In genomic region chr1:169741666-169742394, GRCh38 we compare ENCODE assay signal across 16 cellular contexts. TPM values are rescaled to one million over a fixed set of nuclear protein-coding genes. Genes with fewer than 3 reads are reported as not detected.
DNase-seq lines count a peak whose midpoint lies in the region; FAIRE-seq and TF ChIP-seq lines count a peak whose summit lies in the region.
"Had no signal": no experiment of that assay in that cellular context is flagged by ENCODE, and none has a peak within 500 bp of the region (broad histone marks: within the 10 kb centered on the region; RNA-seq: fewer than 3 reads in every experiment).

No MANE protein-coding gene starts in this region.

- peak; percentile 70 for DNase-seq in A673 (ENCODE audit: low spot score)
- peak; percentile 82 for DNase-seq in astrocyte (ENCODE audit: low read depth)
- DNase-seq in kidney tubule cell (ENCODE audit: low spot score) = peak; percentile 23
- DNase-seq in NCI-H1436 treated with DMSO at 0.1 percent for 48 hours (lab: John Stamatoyannopoulos, UW) = no peak
- no peak for DNase-seq in GM20000 (ENCODE audit: low spot score)
- DNase-seq in NOMO-1 (lab: John Stamatoyannopoulos, UW; ENCODE audit: unreplicated experiment in 2 of 2) = no peak
- DNase-seq in NCI-H187 treated with DMSO at 0.1 percent for 48 hours (lab: John Stamatoyannopoulos, UW) = no peak
- DNase-seq: cortex of kidney, left cardiac atrium, NCI-H345 had no signal

- H3K4me3 ChIP-seq in A673 (ENCODE audit: low read depth, low read length, poor library complexity, severe bottlenecking) (no peak overlapping the region), HEK293 (ENCODE audit: low read depth, low read length) (no peak overlapping the region), astrocyte (ENCODE audit: insufficient read depth, low read depth, low read length) (no peak overlapping the region)
- H3K4me3 ChIP-seq: gastroesophageal sphincter had no signal

- no peaks in the 10 kb centered on the region for H3K79me2 ChIP-seq in astrocyte (ENCODE audit: insufficient read depth, low read length)

- FAIRE-seq in astrocyte (lab: Jason Lieb, UNC) = no peak
- FAIRE-seq: GM18507, TTC549 had no signal

- no peak overlapping the region for H2AFZ ChIP-seq in astrocyte (ENCODE audit: low read depth, low read length)

- H3K9me3 ChIP-seq in A673 (ENCODE audit: low read depth, low read length, poor library complexity, severe bottlenecking) (no peaks in the 10 kb centered on the region), HEK293 (ENCODE audit: control insufficient read depth, insufficient read depth, low read depth, low read length) (no peaks in the 10 kb centered on the region), astrocyte (ENCODE audit: insufficient read depth, low read depth, low read length) (no peaks in the 10 kb centered on the region)
- H3K9me3 ChIP-seq: gastroesophageal sphincter had no signal

- no peaks in the 10 kb centered on the region for H3K36me3 Mint-ChIP-seq in astrocyte (ENCODE audit: low read depth, unreplicated experiment)
- H3K36me3 Mint-ChIP-seq: activated naive CD4-positive, alpha-beta T cell treated with anti-CD3 and anti-CD28 coated beads, Interleukin-2, amount 50 U/mL, for 24 hours had no signal

- H3K27me3 ChIP-seq in A673 (replicated peaks; ENCODE audit: insufficient read depth, low read depth, low read length, poor library complexity) (peaks cover 5% of the 10 kb centered on the region), astrocyte (ENCODE audit: insufficient read depth, low read length) (peaks cover 5% of the 10 kb centered on the region)

- BruUV-seq in A673 (replicated peaks; lab: Mats Ljungman, UMichigan) = no TSS peak

- intact Hi-C loops in A673 (cut with micrococcal nuclease; ENCODE audit: unreplicated experiment) = no loop called here

- no peaks in the 10 kb centered on the region for H3K36me3 ChIP-seq in A673 (ENCODE audit: insufficient read depth, low read length, poor library complexity, severe bottlenecking)
- H3K36me3 ChIP-seq in HEK293 (ENCODE audit: control insufficient read depth in 2 of 2, insufficient read depth in 1 of 2, low read length in 2 of 2) = no peaks in the 10 kb centered on the region
- H3K36me3 ChIP-seq in astrocyte (ENCODE audit: insufficient read depth, low read length) = no peaks in the 10 kb centered on the region
- H3K36me3 ChIP-seq: gastroesophageal sphincter had no signal

- H3K4me1 Mint-ChIP-seq in astrocyte (ENCODE audit: low read depth, unreplicated experiment) = peaks cover 26% of the 10 kb centered on the region
- H3K4me1 Mint-ChIP-seq: activated naive CD4-positive, alpha-beta T cell treated with anti-CD3 and anti-CD28 coated beads, Interleukin-2, amount 50 U/mL, for 24 hours; neural crest cell had no signal

- no peaks in the 10 kb centered on the region for H4K20me1 ChIP-seq in astrocyte (ENCODE audit: insufficient read depth, low read length)

- H3K4me2 ChIP-seq in astrocyte (ENCODE audit: low read length) = peak overlapping the region; percentile 65

- CTCF ChIA-PET in A673 (lab: Charles Lee) = no interaction called here
- CTCF ChIA-PET in HEK293 (lab: Yijun Ruan, JAX) = interaction anchor here (1.5 kb wide), 1 partner anchor 29 kb away, joined by 5 read pairs; no protein-coding TSS in a partner anchor

- POLR2A ChIA-PET in A673 (lab: Charles Lee; ENCODE audit: low non-redundant PET) = no interaction called here
- POLR2A ChIA-PET in HEK293 (lab: Yijun Ruan, JAX) = no interaction called here

- H3K4me3 Mint-ChIP-seq in astrocyte (ENCODE audit: unreplicated experiment) = peak overlapping the region; percentile 23
- H3K4me3 Mint-ChIP-seq: activated naive CD4-positive, alpha-beta T cell treated with anti-CD3 and anti-CD28 coated beads, Interleukin-2, amount 50 U/mL, for 24 hours; neural crest cell had no signal

- peaks cover 2% of the 10 kb centered on the region for H3K27me3 Mint-ChIP-seq in astrocyte (ENCODE audit: low read depth, unreplicated experiment)

- H3K27ac ChIP-seq in A673 (ENCODE audit: low read depth, low read length, poor library complexity, severe bottlenecking) = no peak overlapping the region
- no peak overlapping the region for H3K27ac ChIP-seq in HEK293 (ENCODE audit: extremely low read depth, low read depth, low read length)
- H3K27ac ChIP-seq in astrocyte (ENCODE audit: low read depth, low read length) = no peak overlapping the region
- H3K27ac ChIP-seq: gastroesophageal sphincter had no signal

- H3K9me3 Mint-ChIP-seq in astrocyte (ENCODE audit: unreplicated experiment) = peaks cover 7% of the 10 kb centered on the region
- H3K9me3 Mint-ChIP-seq: activated naive CD4-positive, alpha-beta T cell treated with anti-CD3 and anti-CD28 coated beads, Interleukin-2, amount 50 U/mL, for 24 hours had no signal

- H3K4me1 ChIP-seq in A673 (ENCODE audit: insufficient read depth, low read length, poor library complexity, severe bottlenecking) (peaks cover 11% of the 10 kb centered on the region), HEK293 (ENCODE audit: control insufficient read depth, insufficient read depth, low read length) (peaks cover 6% of the 10 kb centered on the region; the same call in 1 of the 2 replicates), astrocyte (ENCODE audit: insufficient read depth, low read length) (peaks cover 20% of the 10 kb centered on the region)
- H3K4me1 ChIP-seq: gastroesophageal sphincter had no signal

- TF ChIP-seq CTCF in A673 (conservative IDR thresholded peaks at IDR 0.05; ENCODE audit: low read depth, low read length) = no peak
- TF ChIP-seq CTCF in HEK293 (tag by site-specific recombination; IDR thresholded peaks at IDR 0.05) = no peak
- no peak for TF ChIP-seq CTCF in astrocyte (IDR thresholded peaks at IDR 0.05; ENCODE audit: insufficient read depth, low read depth, low read length)
- TF ChIP-seq CTCF in GM20000 (IDR thresholded peaks at IDR 0.05; ENCODE audit: extremely low read depth, missing control alignments) = no peak

- peak overlapping the region; percentile 77 for H3K27ac Mint-ChIP-seq in astrocyte (ENCODE audit: unreplicated experiment)
- H3K27ac Mint-ChIP-seq: activated naive CD4-positive, alpha-beta T cell treated with anti-CD3 and anti-CD28 coated beads, Interleukin-2, amount 50 U/mL, for 24 hours had no signal

- no peak overlapping the region for H3K9ac ChIP-seq in astrocyte (ENCODE audit: low read length)

TF ChIP-seq in HEK293, 187 proteins besides CTCF, POLR2A, EP300 and RAD21 (continues in another document):
- TF ChIP-seq ZNF138 (tag by site-specific recombination; IDR thresholded peaks at IDR 0.05; ENCODE audit: borderline replicate concordance) (no peak), ZNF223 (tag by site-specific recombination; IDR thresholded peaks at IDR 0.05) (no peak), ZBTB10 (tag by site-specific recombination; IDR thresholded peaks at IDR 0.05) (no peak), ZNF121 (tag by site-specific recombination; IDR thresholded peaks at IDR 0.05) (no peak), ZNF670 (tag by site-specific recombination; IDR thresholded peaks at IDR 0.05; ENCODE audit: low read depth) (no peak), HOXD13 (CRISPR knock-in tag; IDR thresholded peaks at IDR 0.05; ENCODE audit: borderline replicate concordance) (no peak), ZNF266 (tag by site-specific recombination; IDR thresholded peaks at IDR 0.05; ENCODE audit: low read depth) (no peak), ZNF146 (tag by site-specific recombination; IDR thresholded peaks at IDR 0.05) (no peak), KLF17 (tag by site-specific recombination; IDR thresholded peaks at IDR 0.05) (no peak), ZBTB48 (tag by site-specific recombination; IDR thresholded peaks at IDR 0.05) (no peak), GLI4 (tag by site-specific recombination; IDR thresholded peaks at IDR 0.05) (no peak), ZNF23 (tag by site-specific recombination; IDR thresholded peaks at IDR 0.05; ENCODE audit: borderline replicate concordance) (no peak), ZEB2 (tag by site-specific recombination; IDR thresholded peaks at IDR 0.05) (no peak; the same call in 1 of the 2 replicates), GFI1B (tag by site-specific recombination; IDR thresholded peaks at IDR 0.05) (no peak), ZNF624 (tag by site-specific recombination; IDR thresholded peaks at IDR 0.05) (no peak), ZNF214 (tag by site-specific recombination; IDR thresholded peaks at IDR 0.05; ENCODE audit: borderline replicate concordance) (no peak), ZNF610 (tag by site-specific recombination; IDR thresholded peaks at IDR 0.05; ENCODE audit: borderline replicate concordance) (no peak), ZNF133 (tag by site-specific recombination; IDR thresholded peaks at IDR 0.05) (no peak), ZNF621 (tag by site-specific recombination; IDR thresholded peaks at IDR 0.05) (no peak)

RNA-seq across cellular contexts. Expression of gene SELE, which starts 8.0 kb away (rescaled TPM):
- not detected in 2 replicates for total RNA-seq in A673 (2021)
- total RNA-seq in astrocyte = not detected in 2 replicates
- total RNA-seq: neural crest cell had no signal

RNA-seq across cellular contexts. Expression of gene SELL, which starts 30.4 kb away (rescaled TPM):
- total RNA-seq in A673 (2021) (not detected in 2 replicates), astrocyte (0.54 and 1.5 TPM in 2 replicates)
- total RNA-seq: neural crest cell had no signal

RNA-seq across cellular contexts. Expression of gene METTL18, which starts 52.9 kb away (rescaled TPM):
- total RNA-seq in A673 (2021) (5.4 and 6.3 TPM in 2 replicates), astrocyte (3.9 and 4.1 TPM in 2 replicates)

Comparison
In these comparisons a context has a peak if more than half of its experiments do, and no peak if none do; other contexts are left out.
1. DNase-seq: peak in A673 (single experiment), astrocyte (single experiment) and kidney tubule cell (single experiment); none in NCI-H1436 treated with DMSO at 0.1 percent for 48 hours (single experiment), GM20000 (single experiment), NOMO-1 (0 of 2) and NCI-H187 treated with DMSO at 0.1 percent for 48 hours (single experiment).